ENCODE assay signal across 22 cellular contexts in genomic region chr12:77153706-77154105, GRCh38.
DNase-seq lines count a peak whose midpoint lies in the region; FAIRE-seq and TF ChIP-seq lines count a peak whose summit lies in the region.
"Had no signal": no experiment of that assay in that cellular context is flagged by ENCODE, and none has a peak within 500 bp of the region (broad histone marks: within the 10 kb centered on the region; RNA-seq: fewer than 3 reads in every experiment).

No MANE protein-coding gene starts in this region.

- no peaks in the 10 kb centered on the region for H3F3A ChIP-seq in GM23248 (ENCODE audit: insufficient read depth)

- H4K20me1 ChIP-seq in GM23248 (ENCODE audit: insufficient read depth), result no peaks in the 10 kb centered on the region
- no peaks in the 10 kb centered on the region for H4K20me1 ChIP-seq in H1 (replicated peaks in 1 of 2; ENCODE audit: control insufficient read depth in 1 of 2, insufficient read depth in 2 of 2, low read length in 2 of 2)

- no peak overlapping the region for H3K27ac ChIP-seq in GM23248
- H3K27ac ChIP-seq in H1 (ENCODE audit: low read depth, low read length), result no peak overlapping the region
- H3K27ac ChIP-seq: SJCRH30 had no signal

- H2BK5ac ChIP-seq in H1 (ENCODE audit: low read depth, low read length), result no peak overlapping the region

- no peak overlapping the region for H3K4ac ChIP-seq in H1 (replicated peaks; ENCODE audit: insufficient read length, low read depth, low read length)

- no peaks in the 10 kb centered on the region for H3K9me2 ChIP-seq in GM23248 (ENCODE audit: insufficient read depth)

- no peaks in the 10 kb centered on the region for H3K79me2 ChIP-seq in GM23248 (ENCODE audit: insufficient read depth)
- no peaks in the 10 kb centered on the region for H3K79me2 ChIP-seq in H1 (ENCODE audit: control insufficient read depth in 1 of 2, insufficient read depth in 2 of 2, low read length in 2 of 2)

- no peak overlapping the region for H3K56ac ChIP-seq in H1 (replicated peaks; ENCODE audit: insufficient read length, low read depth, low read length)

- no peaks in the 10 kb centered on the region for H3K4me1 Mint-ChIP-seq in endothelial cell (ENCODE audit: unreplicated experiment)
- H3K4me1 Mint-ChIP-seq: CD4-positive, CD25-positive, alpha-beta regulatory T cell had no signal

- no peak overlapping the region for H4K91ac ChIP-seq in H1 (replicated peaks; ENCODE audit: insufficient read length, low read length)

- no peak overlapping the region for H3K27ac Mint-ChIP-seq in endothelial cell (ENCODE audit: unreplicated experiment)
- H3K27ac Mint-ChIP-seq: CD4-positive, CD25-positive, alpha-beta regulatory T cell had no signal

- H4K8ac ChIP-seq in H1 (ENCODE audit: extremely low read depth, insufficient read depth, low read length), result no peak overlapping the region

- H2BK120ac ChIP-seq in H1 (replicated peaks; ENCODE audit: low read depth, low read length), result no peak overlapping the region

- peaks cover 5% of the 10 kb centered on the region for H3K9me3 Mint-ChIP-seq in endothelial cell (ENCODE audit: unreplicated experiment)

- H4K5ac ChIP-seq in H1 (ENCODE audit: insufficient read length, low read depth, low read length), result no peak overlapping the region

- H2AK5ac ChIP-seq in H1 (ENCODE audit: low read depth, low read length), result no peak overlapping the region

- TF ChIP-seq POLR2A in H1 (IDR thresholded peaks at IDR 0.05; ENCODE audit: control extremely low read depth in 1 of 2, low read depth in 2 of 2, low read length in 2 of 2), result no peak

- H3K23ac ChIP-seq in H1 (ENCODE audit: insufficient read length), result no peak overlapping the region

- DNase-seq in AG10803 (ENCODE audit: low read depth), result peak; percentile 56
- peak; percentile 67 for DNase-seq in GM23248
- DNase-seq in H1 (ENCODE audit: low read depth in 1 of 2, low spot score in 2 of 2), result no peak
- DNase-seq in foreskin fibroblast, result peak; percentile 33 to 64
- DNase-seq in endothelial cell (ENCODE audit: low spot score), result no peak
- DNase-seq in UCSD-AML1 (lab: John Stamatoyannopoulos, UW; ENCODE audit: unreplicated experiment), result no peak
- no peak for DNase-seq in GM13976 (ENCODE audit: low spot score)
- no peak for DNase-seq in DMS79 (lab: John Stamatoyannopoulos, UW)
- DNase-seq: 8988T; CD4-positive, CD25-positive, alpha-beta regulatory T cell; DMS79 treated with DMSO at 0.1 percent for 48 hours; Karpas-422; NCI-H1694; NCI-H2081; NCI-H2171 treated with DMSO at 0.1 percent for 48 hours; NCI-H446; NCI-H526; SJCRH30 had no signal

- H3K23me2 ChIP-seq in H1 (ENCODE audit: low read depth, low read length), result no peaks in the 10 kb centered on the region

- no peak for TF ChIP-seq RAD21 in H1 (IDR thresholded peaks at IDR 0.05 in 1 of 2, conservative IDR thresholded peaks at IDR 0.05 in 1 of 2; ENCODE audit: low read depth in 2 of 2, low read length in 2 of 2)

- no peaks in the 10 kb centered on the region for H3K36me3 Mint-ChIP-seq in endothelial cell (ENCODE audit: low read depth, unreplicated experiment)
- H3K36me3 Mint-ChIP-seq: CD4-positive, CD25-positive, alpha-beta regulatory T cell had no signal

- no peaks in the 10 kb centered on the region for H3K36me3 ChIP-seq in GM23248 (ENCODE audit: low read depth)
- no peaks in the 10 kb centered on the region for H3K36me3 ChIP-seq in H1 (ENCODE audit: control insufficient read depth in 2 of 4, insufficient read depth in 4 of 4, low read length in 3 of 4)
- H3K36me3 ChIP-seq: SJCRH30 had no signal

- no peak overlapping the region for H3K9ac ChIP-seq in GM23248
- no peak overlapping the region for H3K9ac ChIP-seq in H1 (replicated peaks in 1 of 4; ENCODE audit: extremely low read depth in 1 of 4, low read depth in 3 of 4, low read length in 3 of 4)

- no peak overlapping the region for H3K14ac ChIP-seq in H1 (ENCODE audit: insufficient read length)

- H2BK12ac ChIP-seq in H1 (ENCODE audit: low read depth, low read length), result no peak overlapping the region

- no peak for TF ChIP-seq EP300 in H1 (IDR thresholded peaks at IDR 0.05; ENCODE audit: borderline replicate concordance in 1 of 2, low read depth in 2 of 2, low read length in 2 of 2)

- no peaks in the 10 kb centered on the region for H3K27me3 Mint-ChIP-seq in endothelial cell (ENCODE audit: unreplicated experiment)
- H3K27me3 Mint-ChIP-seq: CD4-positive, CD25-positive, alpha-beta regulatory T cell had no signal

- H3K27me3 ChIP-seq in GM23248 (replicated peaks; ENCODE audit: insufficient read depth), result no peaks in the 10 kb centered on the region
- H3K27me3 ChIP-seq in H1 (replicated peaks in 1 of 4; ENCODE audit: control insufficient read depth in 3 of 4, extremely low read depth in 1 of 4, insufficient read depth in 3 of 4, low read length in 3 of 4), result peaks cover 0 to 2% (median 0%) of the 10 kb centered on the region in 4 experiments; a peak in 1 of 7 replicates
- H3K27me3 ChIP-seq: SJCRH30 had no signal

- no peak overlapping the region for H2BK20ac ChIP-seq in H1 (ENCODE audit: low read length)

- POLR2A ChIA-PET in H1 (lab: Charles Lee; ENCODE audit: partially characterized antibody), result no interaction called here

- H3K4me3 Mint-ChIP-seq in endothelial cell (ENCODE audit: unreplicated experiment), result no peak overlapping the region
- H3K4me3 Mint-ChIP-seq: CD4-positive, CD25-positive, alpha-beta regulatory T cell had no signal

- in situ Hi-C loops in GM23248 (cut with MboI), result no loop called here
- in situ Hi-C loops in GM13976 (cut with MboI; ENCODE audit: low sequenced_read_pairs, unreplicated experiment), result no loop called here

- H2AFZ ChIP-seq in GM23248 (no peak overlapping the region), H1 (ENCODE audit: low read length) (peak overlapping the region; percentile 21; the same call in 1 of the 2 replicates)

- H3K9me3 ChIP-seq in GM23248 (ENCODE audit: low read depth) (no peaks in the 10 kb centered on the region), H1 (ENCODE audit: insufficient read depth in 2 of 2, low read depth in 1 of 2, low read length in 1 of 2) (no peaks in the 10 kb centered on the region; a peak in 2 of 4 replicates)
- H3K9me3 ChIP-seq: SJCRH30 had no signal

- H3K18ac ChIP-seq in H1 (ENCODE audit: extremely low read depth, low read length), result no peak overlapping the region

- H3K4me1 ChIP-seq in GM23248 (ENCODE audit: insufficient read depth), result peaks cover 8% of the 10 kb centered on the region; the same call in 1 of the 2 replicates
- H3K4me1 ChIP-seq in H1 (replicated peaks in 1 of 4; ENCODE audit: control insufficient read depth in 3 of 4, insufficient read depth in 4 of 4, low read length in 3 of 4), result no peaks in the 10 kb centered on the region
- H3K4me1 ChIP-seq: SJCRH30 had no signal

- no peak for FAIRE-seq in H1 (lab: Jason Lieb, UNC)
- FAIRE-seq: GM12892, GM18507, H54, RCC 7860 had no signal

- no peak overlapping the region for H2BK15ac ChIP-seq in H1 (ENCODE audit: low read length)

- no peak overlapping the region for H3K4me2 ChIP-seq in GM23248 (ENCODE audit: unreplicated experiment)
- H3K4me2 ChIP-seq in H1 (ENCODE audit: insufficient read depth in 1 of 2, low read depth in 2 of 2, low read length in 2 of 2), result no peak overlapping the region

- no peak overlapping the region for H3K4me3 ChIP-seq in AG10803 (ENCODE audit: low read length)
- no peak overlapping the region for H3K4me3 ChIP-seq in GM23248
- H3K4me3 ChIP-seq in H1 (ENCODE audit: extremely low read depth in 1 of 4, insufficient read depth in 2 of 4, low read depth in 3 of 4, low read length in 4 of 4), result no peak overlapping the region
- H3K4me3 ChIP-seq in foreskin fibroblast (ENCODE audit: low read depth in 1 of 2, low read length in 2 of 2), result no peak overlapping the region
- H3K4me3 ChIP-seq: SJCRH30 had no signal

- no peaks in the 10 kb centered on the region for H3K79me1 ChIP-seq in H1 (ENCODE audit: low read depth, low read length)

- 44 to 45% methylated on average over 3 of the region's 3 CpGs for WGBS in GM23248 (ENCODE audit: low coverage in 1 of 2, low lambda C conversion rate in 2 of 2, missing lambda C conversion rate in 2 of 2), 2 experiments
- 87% methylated on average over 3 of the region's 3 CpGs; no CpG with 5 or more reads in 1 of the 2 experiments for WGBS in H1 (ENCODE audit: extremely low coverage in 1 of 2, insufficient coverage in 1 of 2, insufficient read length in 1 of 2, insufficient replicate concordance in 2 of 2, low coverage in 1 of 2, low lambda C conversion rate in 2 of 2, missing lambda C conversion rate in 1 of 2), 2 experiments

- TF ChIP-seq CTCF in AG10803 (conservative IDR thresholded peaks at IDR 0.05; ENCODE audit: low read length), result no peak
- TF ChIP-seq CTCF in H1 (IDR thresholded peaks at IDR 0.05; ENCODE audit: control extremely low read depth in 1 of 3, insufficient read depth in 1 of 3, low read depth in 1 of 3, low read length in 3 of 3), result no peak
- no peak for TF ChIP-seq CTCF in foreskin fibroblast (IDR thresholded peaks at IDR 0.05; ENCODE audit: low read depth, low read length)
- TF ChIP-seq CTCF in endothelial cell (IDR thresholded peaks at IDR 0.05; ENCODE audit: unreplicated experiment), result no peak
- no peak for TF ChIP-seq CTCF in GM13976 (IDR thresholded peaks at IDR 0.05; ENCODE audit: borderline replicate concordance, control extremely low read depth, extremely low read depth, insufficient read depth, missing control alignments)

- CTCF ChIA-PET in H1 (lab: Charles Lee; ENCODE audit: partially characterized antibody), result interaction anchor here (1.7 to 2.0 kb wide), 2 partner anchors 16 to 37 kb away, joined by 3 to 6 read pairs; no protein-coding TSS in a partner anchor

TF ChIP-seq in H1, 55 proteins besides CTCF, POLR2A, EP300 and RAD21:
- TF ChIP-seq TEAD4 (IDR thresholded peaks at IDR 0.05; ENCODE audit: low read depth, low read length) (no peak), RNF2 (IDR thresholded peaks at IDR 0.05; ENCODE audit: borderline replicate concordance, low read depth, low read length, missing control alignments, poor library complexity, severe bottlenecking) (no peak), MAFK (IDR thresholded peaks at IDR 0.05; ENCODE audit: low read depth, low read length) (no peak), YY1 (IDR thresholded peaks at IDR 0.05; ENCODE audit: low read depth, low read length) (no peak), KDM5A (IDR thresholded peaks at IDR 0.05; ENCODE audit: low read length) (no peak), RFX5 (IDR thresholded peaks at IDR 0.05; ENCODE audit: borderline replicate concordance, low read depth, low read length) (no peak), BACH1 (IDR thresholded peaks at IDR 0.05; ENCODE audit: low read length) (no peak), POU5F1 (IDR thresholded peaks at IDR 0.05; ENCODE audit: low read depth, low read length) (no peak), CEBPB (IDR thresholded peaks at IDR 0.05; ENCODE audit: low read depth, low read length) (no peak), TBP (IDR thresholded peaks at IDR 0.05; ENCODE audit: low read depth, low read length) (no peak)

Comparison
In these comparisons a context has a peak if more than half of its experiments do, and no peak if none do; other contexts are left out.
1. DNase-seq: peak in AG10803 (single experiment), GM23248 (single experiment) and foreskin fibroblast (2 of 2); none in H1 (0 of 2), endothelial cell (single experiment), UCSD-AML1 (single experiment), GM13976 (single experiment) and DMS79 (single experiment).